26 cellular contexts compared by ENCODE assay signal in the genomic region with DNA sequence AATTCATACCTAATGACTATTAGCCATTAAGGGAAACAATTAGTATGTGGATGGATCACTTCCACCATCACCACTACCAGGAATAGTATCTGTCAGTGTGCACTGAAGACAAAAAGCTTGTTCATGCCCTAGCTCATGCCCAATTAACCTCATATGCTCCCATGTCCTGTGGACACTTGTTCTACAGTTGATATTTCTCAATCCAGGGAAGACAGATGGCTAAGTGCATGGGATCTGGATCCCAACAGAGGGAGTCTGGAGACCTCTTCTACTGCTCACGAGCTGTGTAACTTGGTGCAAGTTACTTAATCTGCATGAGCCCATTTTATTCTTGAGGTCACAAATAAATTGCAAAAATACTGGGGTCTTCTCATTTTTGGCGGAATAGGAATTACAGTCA. TPM values are rescaled to one million over a fixed set of nuclear protein-coding genes. Genes with fewer than 3 reads are reported as not detected.
DNase-seq lines count a peak whose midpoint lies in the region; ATAC-seq and TF ChIP-seq lines count a peak whose summit lies in the region.
"Had no signal": no experiment of that assay in that cellular context is flagged by ENCODE, and none has a peak within 500 bp of the region (broad histone marks: within the 10 kb centered on the region; RNA-seq: fewer than 3 reads in every experiment).

No MANE protein-coding gene starts in this region.

- DNase-seq in left ventricle myocardium superior (no peak), cardiac septum (ENCODE audit: low spot score) (no peak), NCI-H69 (lab: John Stamatoyannopoulos, UW) (peak; percentile 69)
- DNase-seq: AML-193; CD4-positive, alpha-beta T cell; DMS79; EL; GDM1; GM23248; H7; Kasumi-1; NCI-H1105; NCI-H1436 treated with DMSO at 0.1 percent for 48 hours; NCI-H187 treated with DMSO at 0.1 percent for 48 hours; NCI-H748 treated with DMSO at 0.1 percent for 48 hours; NK-92 treated with Interleukin-12 subunit alpha and Interleukin-12 subunit beta, amount 100 ng/mL, for 24 hours; PC-9; SHP77 had no signal

- no peaks in the 10 kb centered on the region for H3K27me3 Mint-ChIP-seq in nephron (ENCODE audit: low read depth)
- H3K27me3 Mint-ChIP-seq: CD4-positive, alpha-beta T cell had no signal

- no peak for TF ChIP-seq POLR2A in gastroesophageal sphincter (IDR thresholded peaks at IDR 0.05)

- intact Hi-C loops in left ventricle myocardium superior (cut with micrococcal nuclease) = no loop called here
- intact Hi-C loops in cardiac septum (cut with DNase I) = no loop called here

- ATAC-seq in left ventricle myocardium superior (peak; percentile 49), HG03354 (IDR thresholded peaks at IDR 0.05; ENCODE audit: poor library complexity, severe bottlenecking, unreplicated experiment) (no peak), HG02763 (IDR thresholded peaks at IDR 0.05; ENCODE audit: unreplicated experiment) (no peak), gastroesophageal sphincter (no peak)
- ATAC-seq: A549, GM12878, K562 had no signal

- peaks cover 93% of the 10 kb centered on the region for H3K36me3 Mint-ChIP-seq in nephron (ENCODE audit: low read depth)

- H3K4me3 ChIP-seq in gastroesophageal sphincter = no peak overlapping the region
- H3K4me3 ChIP-seq: A549; BLaER1 treated with 17β-estradiol and CSF1 and Interleukin-3, amounts not matched to agents 10 nM and 100 nM; GM12878; GM23248; K562; PC-9 had no signal

- no peaks in the 10 kb centered on the region for H3K36me3 ChIP-seq in gastroesophageal sphincter

- no peaks in the 10 kb centered on the region for H3K27me3 ChIP-seq in gastroesophageal sphincter

- no peak overlapping the region for H3K27ac ChIP-seq in gastroesophageal sphincter
- H3K27ac ChIP-seq: A549; BLaER1 treated with 17β-estradiol and CSF1 and Interleukin-3, amounts not matched to agents 10 nM and 100 nM; GM23248; PC-9 had no signal

- TF ChIP-seq EP300 in gastroesophageal sphincter (IDR thresholded peaks at IDR 0.05) = no peak

- H3K4me3 Mint-ChIP-seq in nephron = no peak overlapping the region
- H3K4me3 Mint-ChIP-seq: CD4-positive, alpha-beta T cell had no signal

- no peaks in the 10 kb centered on the region for H3K9me3 ChIP-seq in gastroesophageal sphincter
- H3K9me3 ChIP-seq: A549; BLaER1 treated with 17β-estradiol and CSF1 and Interleukin-3, amounts not matched to agents 10 nM and 100 nM had no signal

- TF ChIP-seq CTCF in nephron (IDR thresholded peaks at IDR 0.05; ENCODE audit: unreplicated experiment in 3 of 3) (no peak), gastroesophageal sphincter (IDR thresholded peaks at IDR 0.05) (no peak)

- peak overlapping the region; percentile 38 to 97 (median 42) for H3K27ac Mint-ChIP-seq in nephron
- H3K27ac Mint-ChIP-seq: CD4-positive, alpha-beta T cell had no signal

- peaks cover 0 to 22% (median 0%) of the 10 kb centered on the region in 3 donors for H3K4me1 ChIP-seq in gastroesophageal sphincter
- H3K4me1 ChIP-seq: A549 had no signal

- H3K9me3 Mint-ChIP-seq in nephron = no peaks in the 10 kb centered on the region
- H3K9me3 Mint-ChIP-seq: CD4-positive, alpha-beta T cell had no signal

- peaks cover 83% of the 10 kb centered on the region for H3K4me1 Mint-ChIP-seq in nephron

- 100% methylated on average over 1 of the region's 2 CpGs for WGBS in gastroesophageal sphincter (ENCODE audit: low coverage in 1 of 2), 2 donors

RNA-seq across cellular contexts. Expression of gene AMOT, which starts 23.7 kb away (rescaled TPM):
- total RNA-seq in left ventricle myocardium superior = 7.5 TPM
- total RNA-seq in cardiac septum = 6.4 TPM
- total RNA-seq in gastroesophageal sphincter = 10 to 100 TPM in 2 of 4 donors, 1 to 10 TPM in 2; 6.8 to 32.3 (median 10.0) TPM
